8 cellular contexts compared by ENCODE assay signal in the genomic region with DNA sequence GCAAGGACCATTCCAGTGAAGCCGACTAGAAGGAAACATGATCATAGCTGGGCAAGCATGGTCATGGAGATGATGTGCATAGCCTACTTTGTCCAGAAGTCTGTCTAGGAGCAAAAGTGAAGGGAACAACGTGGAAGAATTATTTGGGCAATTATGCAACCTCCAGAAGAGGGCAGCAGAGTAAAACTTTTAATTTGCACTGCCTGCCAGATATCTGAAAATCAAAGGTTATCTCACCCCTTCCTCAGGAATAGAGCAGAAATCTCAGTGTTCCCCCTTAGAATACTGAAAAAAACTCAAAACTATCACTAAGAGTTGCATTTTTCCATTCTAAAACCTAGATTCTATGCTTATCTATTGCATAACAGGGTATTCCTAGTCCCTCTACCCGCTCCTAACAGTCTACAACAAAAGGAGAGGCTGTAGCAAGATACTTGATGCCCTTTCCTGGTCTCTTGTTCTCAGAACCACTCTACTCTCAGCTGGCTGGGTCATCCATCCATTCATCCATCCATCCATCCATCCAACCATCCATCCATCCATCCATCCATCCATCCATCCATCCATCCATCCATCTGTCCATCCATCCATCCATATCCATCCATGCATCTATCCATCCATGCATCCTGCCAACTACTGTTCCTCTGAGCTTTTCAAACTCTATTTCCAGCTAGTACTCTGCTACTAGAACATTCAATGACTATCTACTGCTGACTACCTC. TPM values are rescaled to one million over a fixed set of nuclear protein-coding genes. Genes with fewer than 3 reads are reported as not detected.
DNase-seq lines count a peak whose midpoint lies in the region; ATAC-seq, FAIRE-seq and TF ChIP-seq lines count a peak whose summit lies in the region.

No MANE protein-coding gene starts in this region.

- FAIRE-seq in endothelial cell of umbilical vein (lab: Jason Lieb, UNC) (peak; percentile 85), RCC 7860 (lab: Jason Lieb, UNC) (no peak)

- H3K9me1 ChIP-seq in endothelial cell of umbilical vein (replicated peaks; ENCODE audit: control insufficient read depth, extremely low read depth, insufficient read depth, low read length), result no peaks in the 10 kb centered on the region

- TF ChIP-seq CTCF in endothelial cell of umbilical vein (IDR thresholded peaks at IDR 0.05; ENCODE audit: extremely low read depth in 1 of 2, insufficient read depth in 1 of 2, low read depth in 1 of 2, low read length in 2 of 2), result peak; percentile 53 to 57

- BruUV-seq in endothelial cell of umbilical vein (replicated peaks; lab: Mats Ljungman, UMichigan), result no TSS peak

- ATAC-seq in GM18519 (IDR thresholded peaks at IDR 0.05; ENCODE audit: low FRiP score, unreplicated experiment), result no peak

- peaks cover 5% of the 10 kb centered on the region for H3K4me1 ChIP-seq in endothelial cell of umbilical vein (ENCODE audit: control insufficient read depth, extremely low read depth, insufficient read depth, low read length)

- intact Hi-C loops in endothelial cell of umbilical vein (cut with micrococcal nuclease), result loop anchor here (1.0 kb wide), 5 partner anchors 194 to 631 kb away; no protein-coding TSS in a partner anchor

- H3K4me3 ChIP-seq in endothelial cell of umbilical vein (replicated peaks in 1 of 3; ENCODE audit: insufficient read depth in 1 of 3, low read depth in 1 of 3, low read length in 3 of 3), result no peak overlapping the region

- H3K9ac ChIP-seq in endothelial cell of umbilical vein (replicated peaks; ENCODE audit: extremely low read depth, insufficient read depth, low read length), result no peak overlapping the region

- no peaks in the 10 kb centered on the region for H4K20me1 ChIP-seq in endothelial cell of umbilical vein (replicated peaks; ENCODE audit: control insufficient read depth, extremely low read depth, insufficient read depth, low read length)

- POLR2A ChIA-PET in endothelial cell of umbilical vein (lab: Charles Lee), result no interaction called here

- H3K9me3 ChIP-seq in endothelial cell of umbilical vein (replicated peaks; ENCODE audit: control insufficient read depth, insufficient read depth, low read length), result no peaks in the 10 kb centered on the region

- H2AFZ ChIP-seq in endothelial cell of umbilical vein (ENCODE audit: low read depth, low read length), result peak overlapping the region; percentile 36

- DNase-seq in A172 (ENCODE audit: low spot score) (peak; percentile 55), D341Med (ENCODE audit: low spot score) (peak; percentile 50), LHCN-M2 (ENCODE audit: low read depth) (peak; percentile 49), SW480 (ENCODE audit: low spot score) (peak; percentile 53), endothelial cell of umbilical vein (ENCODE audit: low read depth, low spot score) (peak; percentile 57), mucosa of gallbladder (ENCODE audit: low spot score) (peak; percentile 16), RCC 7860 (ENCODE audit: low spot score) (no peak)

- H3K36me3 ChIP-seq in endothelial cell of umbilical vein (ENCODE audit: control insufficient read depth in 2 of 2, extremely low read depth in 1 of 2, insufficient read depth in 2 of 2, low read length in 2 of 2), result no peaks in the 10 kb centered on the region

- peaks cover 3 to 6% of the 10 kb centered on the region in 2 experiments for H3K27me3 ChIP-seq in endothelial cell of umbilical vein (ENCODE audit: control insufficient read depth in 2 of 2, insufficient read depth in 2 of 2, low read length in 2 of 2)

- CTCF ChIA-PET in endothelial cell of umbilical vein (lab: Charles Lee), result interaction anchor here (1.0 to 6.9 kb wide), 19 partner anchors 9 to 1563 kb away, joined by 3 to 74 read pairs (median 4); a partner anchor contains a TSS

- dilution Hi-C loops in endothelial cell of umbilical vein (cut with MboI; ENCODE audit: extremely low pct_ligation_motif_present, low sequenced_read_pairs), result no loop called here

- no peak overlapping the region for H3K27ac ChIP-seq in endothelial cell of umbilical vein (ENCODE audit: insufficient read depth, low read depth, low read length)

- H3K4me2 ChIP-seq in endothelial cell of umbilical vein (ENCODE audit: insufficient read depth, low read length), result peak overlapping the region; percentile 65

- no peak for TF ChIP-seq POLR2A in endothelial cell of umbilical vein (IDR thresholded peaks at IDR 0.05; ENCODE audit: low read depth, low read length)

- no peaks in the 10 kb centered on the region for H3K79me2 ChIP-seq in endothelial cell of umbilical vein (ENCODE audit: control insufficient read depth, insufficient read depth, low read length)

TF ChIP-seq in endothelial cell of umbilical vein, 7 proteins besides CTCF, POLR2A, EP300 and RAD21:
- TF ChIP-seq POLR2AphosphoS5 (IDR thresholded peaks at IDR 0.05; ENCODE audit: insufficient read depth, low read depth, low read length) (no peak), FOS (IDR thresholded peaks at IDR 0.05; ENCODE audit: borderline replicate concordance, insufficient read depth, low read length) (no peak), JUN (IDR thresholded peaks at IDR 0.05; ENCODE audit: borderline replicate concordance, insufficient read depth, insufficient read length, low read depth) (no peak), GATA2 (IDR thresholded peaks at IDR 0.05; ENCODE audit: insufficient read depth, insufficient read length, low read depth, low read length) (no peak), EZH2 (IDR thresholded peaks at IDR 0.05; ENCODE audit: borderline replicate concordance, low read depth, low read length, severe bottlenecking) (no peak), MYC (IDR thresholded peaks at IDR 0.05; ENCODE audit: low read depth, low read length) (no peak)
- TF ChIP-seq, protein P1, sequence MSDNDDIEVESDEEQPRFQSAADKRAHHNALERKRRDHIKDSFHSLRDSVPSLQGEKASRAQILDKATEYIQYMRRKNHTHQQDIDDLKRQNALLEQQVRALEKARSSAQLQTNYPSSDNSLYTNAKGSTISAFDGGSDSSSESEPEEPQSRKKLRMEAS (IDR thresholded peaks at IDR 0.05; ENCODE audit: insufficient read depth, insufficient read length), result no peak

RNA-seq across cellular contexts. Expression of a gene that starts 8.4 kb away (rescaled TPM):
- total RNA-seq in A172 (2014; rRNA removed; shearing (Covaris generic)), result 16.4 and 34.4 TPM in 2 replicates
- total RNA-seq in LHCN-M2 (2014; rRNA removed) (19.6 and 23.3 TPM in 2 replicates), endothelial cell of umbilical vein (3.6 and 7.1 TPM in 2 replicates), mucosa of gallbladder (4.8 TPM)
- 10.2 TPM for polyA plus RNA-seq in LHCN-M2 (2012)
- 7.1 and 7.9 TPM in 2 replicates for polyA plus RNA-seq in endothelial cell of umbilical vein
- polyA plus RNA-seq in endothelial cell of umbilical vein (2011; cell fraction: cytosol; rRNA removed), result 7.9 and 9.1 TPM in 2 replicates
- polyA plus RNA-seq in endothelial cell of umbilical vein (2011; cell fraction: nucleus; rRNA removed), result 3.9 and 5.6 TPM in 2 replicates
- polyA plus RNA-seq in endothelial cell of umbilical vein (2012), result 11.4 and 13.3 TPM in 2 replicates
- polyA minus RNA-seq in endothelial cell of umbilical vein, result 3.7 and 5.8 TPM in 2 replicates
- 11.8 TPM for polyA minus RNA-seq in endothelial cell of umbilical vein (2011; cell fraction: cytosol; rRNA and poly(A)+ RNA removed)
- polyA minus RNA-seq in endothelial cell of umbilical vein (2011; cell fraction: nucleus; rRNA and poly(A)+ RNA removed), result 4.6 and 5.2 TPM in 2 replicates

RNA-seq across cellular contexts. Expression of a gene that starts 50.9 kb away (rescaled TPM):
- total RNA-seq in A172 (2014; rRNA removed; shearing (Covaris generic)), result 17.0 and 32.1 TPM in 2 replicates
- 15.3 and 19.6 TPM in 2 replicates for total RNA-seq in LHCN-M2 (2014; rRNA removed)
- 2.9 TPM for polyA plus RNA-seq in LHCN-M2 (2012)
- total RNA-seq in endothelial cell of umbilical vein, result 20.5 and 21.9 TPM in 2 replicates
- polyA plus RNA-seq in endothelial cell of umbilical vein, result 6.5 and 6.6 TPM in 2 replicates
- polyA plus RNA-seq in endothelial cell of umbilical vein (2011; cell fraction: cytosol; rRNA removed), result 6.2 and 9.7 TPM in 2 replicates
- 26.7 and 31.7 TPM in 2 replicates for polyA plus RNA-seq in endothelial cell of umbilical vein (2011; cell fraction: nucleus; rRNA removed)
- polyA plus RNA-seq in endothelial cell of umbilical vein (2012), result 7.8 and 9.2 TPM in 2 replicates
- 21.6 and 25.2 TPM in 2 replicates for polyA minus RNA-seq in endothelial cell of umbilical vein
- 16.4 TPM for polyA minus RNA-seq in endothelial cell of umbilical vein (2011; cell fraction: cytosol; rRNA and poly(A)+ RNA removed)
- 13.7 and 24.4 TPM in 2 replicates for polyA minus RNA-seq in endothelial cell of umbilical vein (2011; cell fraction: nucleus; rRNA and poly(A)+ RNA removed)
- total RNA-seq in mucosa of gallbladder, result 19.2 TPM
